In the genomic region with DNA sequence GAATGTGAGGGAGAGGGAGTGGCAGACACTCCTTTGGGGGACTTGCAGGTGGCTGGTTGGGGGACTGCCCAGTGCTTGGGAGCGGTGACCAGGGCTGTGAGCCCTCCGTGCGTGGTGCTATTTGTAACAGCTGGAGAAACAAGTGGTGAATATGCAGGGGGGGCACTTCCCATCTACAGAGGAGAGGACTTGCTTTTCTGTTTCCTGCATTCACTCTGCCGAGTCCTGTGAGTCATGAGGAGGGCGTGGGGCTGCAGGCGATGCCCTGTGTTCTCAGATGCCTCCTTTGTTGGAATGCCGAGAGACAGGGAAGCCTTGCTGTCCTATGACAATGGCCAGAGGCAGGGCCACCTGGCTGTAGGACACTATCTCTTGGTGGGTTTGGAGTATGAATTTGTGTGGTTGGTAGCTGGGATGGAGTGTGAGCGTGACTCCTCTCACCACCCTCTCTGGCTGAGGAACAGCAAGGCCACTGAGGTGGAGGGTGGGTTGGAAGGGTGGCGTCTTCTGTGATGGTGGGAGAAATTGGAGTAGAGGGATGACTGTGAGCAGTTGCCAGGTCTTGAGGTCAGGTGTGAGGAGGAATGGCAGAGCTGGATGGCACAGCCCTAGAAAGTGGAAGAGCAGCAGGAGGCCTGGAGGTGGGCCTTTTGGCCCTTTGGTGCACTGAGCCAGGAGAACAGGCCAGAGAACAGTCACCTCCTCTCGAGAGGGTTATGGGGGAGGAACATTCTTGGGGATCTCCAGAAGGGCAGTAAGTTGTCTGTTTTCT, we compare ENCODE assay signal across 17 cellular contexts. TPM values are rescaled to one million over a fixed set of nuclear protein-coding genes. Genes with fewer than 3 reads are reported as not detected.
A peak's percentile ranks its signal among the peaks of the same experiment; 100 is the strongest.
DNase-seq lines count a peak whose midpoint lies in the region; ATAC-seq and TF ChIP-seq lines count a peak whose summit lies in the region.
"Had no signal": no experiment of that assay in that cellular context is flagged by ENCODE, and none has a peak within 500 bp of the region (broad histone marks: within the 10 kb centered on the region; RNA-seq: fewer than 3 reads in every experiment).

No MANE protein-coding gene starts in this region.

- H3K4me1 ChIP-seq in PC-3 (ENCODE audit: insufficient read depth, low read length), result peaks cover 14% of the 10 kb centered on the region
- no peaks in the 10 kb centered on the region for H3K4me1 ChIP-seq in endodermal cell (ENCODE audit: control insufficient read depth, insufficient read depth, low read length)
- H3K4me1 ChIP-seq in lung (ENCODE audit: control insufficient read depth in 2 of 2, insufficient read depth in 2 of 2, low read length in 2 of 2), result peaks cover 0 to 6% of the 10 kb centered on the region in 2 donors
- H3K4me1 ChIP-seq: pancreas, Peyer's patch had no signal

- no peak overlapping the region for H3K4me3 Mint-ChIP-seq in endodermal cell
- H3K4me3 Mint-ChIP-seq: activated CD8-positive, alpha-beta memory T cell treated with anti-CD3 and anti-CD28 coated beads, Interleukin-2, amount 10 ng/mL, durations not matched to agents 7 days and 5 days; stimulated activated memory B cell treated with anti-CD40 and anti-IgM and Interleukin-4, amounts not matched to agents 10 μg/mL and 1 μg/mL and 100 μg/mL, for 72 hours had no signal

- H3K36me3 ChIP-seq in PC-3 (ENCODE audit: low read depth, low read length), result no peaks in the 10 kb centered on the region
- no peaks in the 10 kb centered on the region for H3K36me3 ChIP-seq in endodermal cell (ENCODE audit: control insufficient read depth, insufficient read depth, low read length)
- no peaks in the 10 kb centered on the region for H3K36me3 ChIP-seq in lung (ENCODE audit: control insufficient read depth in 2 of 2, insufficient read depth in 2 of 2, low read length in 2 of 2)
- H3K36me3 ChIP-seq: BLaER1, pancreas, Peyer's patch had no signal

- H3K79me2 ChIP-seq in PC-3 (ENCODE audit: low read length), result peaks cover 46% of the 10 kb centered on the region

- H3K4me3 ChIP-seq in PC-3 (ENCODE audit: low read length) (peak overlapping the region; percentile 40; the same call in 1 of the 2 replicates), endodermal cell (ENCODE audit: low read length) (no peak overlapping the region), lung (no peak overlapping the region)
- H3K4me3 ChIP-seq: BLaER1, pancreas, Peyer's patch had no signal

- H3K27ac ChIP-seq in PC-3 (ENCODE audit: low read length) (peak overlapping the region; percentile 49), endodermal cell (ENCODE audit: low read depth, low read length) (no peak overlapping the region), lung (ENCODE audit: low read depth in 1 of 2, low read length in 1 of 2) (peak overlapping the region in 1 of 2 donors; percentile 50)
- H3K27ac ChIP-seq: BLaER1, pancreas, Peyer's patch had no signal

- WGBS in endodermal cell (ENCODE audit: insufficient coverage in 1 of 2, insufficient read length in 1 of 2), 2 experiments, result 86 to 100% methylated on average over 2 to 10 of the region's 10 CpGs
- WGBS in lung, 2 donors, result 73 to 75% methylated on average over 10 of the region's 10 CpGs

- H3K27me3 Mint-ChIP-seq in endodermal cell (ENCODE audit: insufficient read depth), result peaks cover 11% of the 10 kb centered on the region

- no peaks in the 10 kb centered on the region for H4K20me1 ChIP-seq in PC-3 (ENCODE audit: low read length)
- H4K20me1 ChIP-seq: BLaER1 had no signal

- no TSS peak for BruUV-seq in PC-3 (replicated peaks; lab: Mats Ljungman, UMichigan)

- H3K9ac ChIP-seq in PC-3 (ENCODE audit: low read length) (no peak overlapping the region; the same call in 1 of the 2 replicates), endodermal cell (ENCODE audit: extremely low read depth, low read length, poor library complexity, severe bottlenecking) (no peak overlapping the region)
- H3K9ac ChIP-seq: BLaER1 had no signal

- peak overlapping the region; percentile 74 for H3K4me2 ChIP-seq in PC-3 (ENCODE audit: low read length)
- H3K4me2 ChIP-seq: BLaER1 had no signal

- H3K4me1 Mint-ChIP-seq in endodermal cell, result no peaks in the 10 kb centered on the region
- H3K4me1 Mint-ChIP-seq: activated CD8-positive, alpha-beta memory T cell treated with anti-CD3 and anti-CD28 coated beads, Interleukin-2, amount 10 ng/mL, durations not matched to agents 7 days and 5 days; stimulated activated memory B cell treated with anti-CD40 and anti-IgM and Interleukin-4, amounts not matched to agents 10 μg/mL and 1 μg/mL and 100 μg/mL, for 72 hours had no signal

- H3K27me3 ChIP-seq in PC-3 (ENCODE audit: low read length) (no peaks in the 10 kb centered on the region), endodermal cell (ENCODE audit: control insufficient read depth, insufficient read depth, low read length, poor library complexity, severe bottlenecking) (no peaks in the 10 kb centered on the region), lung (ENCODE audit: control insufficient read depth, insufficient read depth) (no peaks in the 10 kb centered on the region)
- H3K27me3 ChIP-seq: BLaER1, pancreas, Peyer's patch had no signal

- H3K27ac Mint-ChIP-seq in endodermal cell, result no peak overlapping the region
- H3K27ac Mint-ChIP-seq: activated CD8-positive, alpha-beta memory T cell treated with anti-CD3 and anti-CD28 coated beads, Interleukin-2, amount 10 ng/mL, durations not matched to agents 7 days and 5 days; stimulated activated memory B cell treated with anti-CD40 and anti-IgM and Interleukin-4, amounts not matched to agents 10 μg/mL and 1 μg/mL and 100 μg/mL, for 72 hours had no signal

- intact Hi-C loops in PC-3 (cut with micrococcal nuclease), result no loop called here

- POLR2A ChIA-PET in PC-3 (lab: Charles Lee; ENCODE audit: unreplicated experiment), result no interaction called here

- CTCF ChIA-PET in PC-3 (lab: Charles Lee), result no interaction called here

- H3F3A ChIP-seq in PC-3 (ENCODE audit: low read length, unreplicated experiment), result no peaks in the 10 kb centered on the region

- peak; percentile 38 for DNase-seq in COLO829 (ENCODE audit: low spot score)
- peak; percentile 69 for DNase-seq in PC-3
- peak; percentile 39 for DNase-seq in endodermal cell
- DNase-seq in lung (ENCODE audit: low spot score), result peak; percentile 22
- no peak for DNase-seq in NOMO-1 (lab: John Stamatoyannopoulos, UW; ENCODE audit: unreplicated experiment in 2 of 2)
- DNase-seq in NCI-H345 treated with DMSO at 0.1 percent for 48 hours (lab: John Stamatoyannopoulos, UW; ENCODE audit: unreplicated experiment), result no peak
- no peak for DNase-seq in globus pallidus (ENCODE audit: low spot score)
- DNase-seq: activated CD8-positive, alpha-beta memory T cell treated with anti-CD3 and anti-CD28 coated beads, Interleukin-2, amount 10 ng/mL, durations not matched to agents 7 days and 5 days; activated naive CD4-positive, alpha-beta T cell treated with anti-CD3 and anti-CD28 coated beads, Interleukin-2, amount 50 U/mL, for 16 hours; GF-D8; NCI-H446; pancreas; Peyer's patch; stimulated activated CD4-positive, alpha-beta T cell treated with anti-CD3 and anti-CD28 coated beads, Interleukin-2, amount 100 ng/mL, for 24 hours had no signal

- H3K36me3 Mint-ChIP-seq in endodermal cell (ENCODE audit: low read depth), result no peaks in the 10 kb centered on the region
- H3K36me3 Mint-ChIP-seq: activated CD8-positive, alpha-beta memory T cell treated with anti-CD3 and anti-CD28 coated beads, Interleukin-2, amount 10 ng/mL, durations not matched to agents 7 days and 5 days had no signal

- H3K9me3 Mint-ChIP-seq in endodermal cell, result peaks cover 15% of the 10 kb centered on the region

- H3K9me3 ChIP-seq in PC-3 (ENCODE audit: low read length) (no peaks in the 10 kb centered on the region), endodermal cell (ENCODE audit: control insufficient read depth, low read length) (no peaks in the 10 kb centered on the region), lung (ENCODE audit: control insufficient read depth in 2 of 2, insufficient read depth in 1 of 2, low read length in 1 of 2) (no peaks in the 10 kb centered on the region)
- H3K9me3 ChIP-seq: pancreas had no signal

- TF ChIP-seq CTCF in PC-3 (conservative IDR thresholded peaks at IDR 0.05; ENCODE audit: low read depth, low read length), result no peak
- no peak for TF ChIP-seq CTCF in endodermal cell (conservative IDR thresholded peaks at IDR 0.05)
- TF ChIP-seq CTCF in lung (IDR thresholded peaks at IDR 0.05; ENCODE audit: control extremely low read depth, extremely low read depth), result no peak

- no peaks in the 10 kb centered on the region for H3K9me2 ChIP-seq in PC-3 (replicated peaks; ENCODE audit: low read length)

- ATAC-seq in PC-3 (peak; percentile 99), lung (ENCODE audit: insufficient read depth, low FRiP score) (no peak), GM19035 (IDR thresholded peaks at IDR 0.05; ENCODE audit: unreplicated experiment) (no peak)
- ATAC-seq: activated CD8-positive, alpha-beta memory T cell treated with anti-CD3 and anti-CD28 coated beads, Interleukin-2, amount 10 ng/mL, durations not matched to agents 7 days and 5 days; pancreas had no signal

- no peak overlapping the region for H2AFZ ChIP-seq in PC-3 (ENCODE audit: low read length)

RNA-seq across cellular contexts. Expression of a gene that starts 24.3 kb away (rescaled TPM):
- total RNA-seq in PC-3 (2014; rRNA removed) (18.1 and 32.2 TPM in 2 replicates), endodermal cell (1 to 10 TPM; 2.8 to 3.1 TPM), lung (1 to 10 TPM; 4.4 to 7.4 TPM)
- 20.7 TPM for polyA plus RNA-seq in endodermal cell (2013, experiment 1 of 2)
- 21.9 TPM for polyA plus RNA-seq in endodermal cell (2013, experiment 2 of 2)
- 1 to 10 TPM; 1.0 to 1.3 TPM for polyA plus RNA-seq in lung
- total RNA-seq: activated CD8-positive, alpha-beta memory T cell treated with anti-CD3 and anti-CD28 coated beads, Interleukin-2, amount 10 ng/mL, durations not matched to agents 7 days and 5 days had no signal

Comparison
In these comparisons a context has a peak if more than half of its experiments do, and no peak if none do; other contexts are left out.
1. DNase-seq: peak in COLO829 (single experiment), PC-3 (single experiment), endodermal cell (single experiment) and lung (single experiment); none in NOMO-1 (0 of 2), NCI-H345 treated with DMSO at 0.1 percent for 48 hours (single experiment) and globus pallidus (single experiment).